16 cellular contexts compared by ENCODE assay signal in genomic region chr19:8196271-8196908, GRCh38. TPM values are rescaled to one million over a fixed set of nuclear protein-coding genes. Genes with fewer than 3 reads are reported as not detected.
DNase-seq lines count a peak whose midpoint lies in the region; ATAC-seq and TF ChIP-seq lines count a peak whose summit lies in the region.
"Had no signal": no experiment of that assay in that cellular context is flagged by ENCODE, and none has a peak within 500 bp of the region (broad histone marks: within the 10 kb centered on the region; RNA-seq: fewer than 3 reads in every experiment).

No MANE protein-coding gene starts in this region.

- H3K9me3 Mint-ChIP-seq in T-helper 1 cell treated with Interleukin-12 subunit alpha and Interleukin-12 subunit beta and Interleukin-4 antibody, amounts not matched to agents 30 μg/mL and 1 μg/mL, for 36 hours: no peaks in the 10 kb centered on the region
- H3K9me3 Mint-ChIP-seq in activated naive CD8-positive, alpha-beta T cell treated with anti-CD3 and anti-CD28 coated beads for 36 hours: no peaks in the 10 kb centered on the region

- intact Hi-C loops in spleen (cut with DNase I; ENCODE audit: low total_unique reads): no loop called here

- no peaks in the 10 kb centered on the region for H3K36me3 Mint-ChIP-seq in T-helper 1 cell treated with Interleukin-12 subunit alpha and Interleukin-12 subunit beta and Interleukin-4 antibody, amounts not matched to agents 30 μg/mL and 1 μg/mL, for 36 hours (ENCODE audit: low read depth)
- H3K36me3 Mint-ChIP-seq in activated naive CD8-positive, alpha-beta T cell treated with anti-CD3 and anti-CD28 coated beads for 36 hours: no peaks in the 10 kb centered on the region

- H3K4me3 Mint-ChIP-seq in T-helper 1 cell treated with Interleukin-12 subunit alpha and Interleukin-12 subunit beta and Interleukin-4 antibody, amounts not matched to agents 30 μg/mL and 1 μg/mL, for 36 hours: peak overlapping the region; percentile 29
- H3K4me3 Mint-ChIP-seq in activated naive CD8-positive, alpha-beta T cell treated with anti-CD3 and anti-CD28 coated beads for 36 hours: no peak overlapping the region

- DNase-seq in T-helper 1 cell (no peak), NB4 (ENCODE audit: low read depth) (peak; percentile 94), spleen (no peak), glomerular visceral epithelial cell (ENCODE audit: extremely low spot score) (no peak), NCI-H128 (lab: John Stamatoyannopoulos, UW; ENCODE audit: unreplicated experiment) (no peak)
- no peak for DNase-seq in activated naive CD8-positive, alpha-beta T cell treated with anti-CD3 and anti-CD28 coated beads for 36 hours
- DNase-seq: mesenchymal stem cell; NCI-H2029; stimulated activated CD4-positive, alpha-beta T cell treated with anti-CD3 and anti-CD28 coated beads, Interleukin-4, amount 100 ng/mL, for 1 hour had no signal

- peaks cover 38% of the 10 kb centered on the region for H3K4me1 Mint-ChIP-seq in T-helper 1 cell treated with Interleukin-12 subunit alpha and Interleukin-12 subunit beta and Interleukin-4 antibody, amounts not matched to agents 30 μg/mL and 1 μg/mL, for 36 hours (ENCODE audit: low read depth)
- peaks cover 39% of the 10 kb centered on the region for H3K4me1 Mint-ChIP-seq in activated naive CD8-positive, alpha-beta T cell treated with anti-CD3 and anti-CD28 coated beads for 36 hours

- H3K9me3 ChIP-seq in spleen: no peaks in the 10 kb centered on the region

- H3K4me3 ChIP-seq in NB4 (ENCODE audit: low read depth, low read length) (no peak overlapping the region), spleen (peak overlapping the region in 1 of 8 donors; percentile 3)

- H3K27ac Mint-ChIP-seq in T-helper 1 cell treated with Interleukin-12 subunit alpha and Interleukin-12 subunit beta and Interleukin-4 antibody, amounts not matched to agents 30 μg/mL and 1 μg/mL, for 36 hours: peak overlapping the region; percentile 64
- H3K27ac Mint-ChIP-seq in activated naive CD8-positive, alpha-beta T cell treated with anti-CD3 and anti-CD28 coated beads for 36 hours: peak overlapping the region; percentile 61

- peak overlapping the region in 6 of 8 donors; percentile 45 to 93 (median 89) for H3K27ac ChIP-seq in spleen
- H3K27ac ChIP-seq: 22Rv1 had no signal

- H3K36me3 ChIP-seq in spleen: no peaks in the 10 kb centered on the region

- 45 to 60% (median 47%) methylated on average over 10 of the region's 10 CpGs for WGBS in spleen, 5 donors

- no peak for TF ChIP-seq CTCF in NB4 (IDR thresholded peaks at IDR 0.05; ENCODE audit: low read depth, low read length)
- TF ChIP-seq CTCF in spleen (IDR thresholded peaks at IDR 0.05 in 8 of 11, conservative IDR thresholded peaks at IDR 0.05 in 3 of 11): no peak

- H3K27me3 Mint-ChIP-seq in T-helper 1 cell treated with Interleukin-12 subunit alpha and Interleukin-12 subunit beta and Interleukin-4 antibody, amounts not matched to agents 30 μg/mL and 1 μg/mL, for 36 hours (ENCODE audit: low read depth): peaks cover 6% of the 10 kb centered on the region
- H3K27me3 Mint-ChIP-seq in activated naive CD8-positive, alpha-beta T cell treated with anti-CD3 and anti-CD28 coated beads for 36 hours: no peaks in the 10 kb centered on the region

- TF ChIP-seq POLR2A in NB4 (IDR thresholded peaks at IDR 0.05; ENCODE audit: extremely low read depth, insufficient read length) (peak; percentile 20), spleen (IDR thresholded peaks at IDR 0.05) (no peak)

- H3K27me3 ChIP-seq in spleen (replicated peaks in 1 of 7): no peaks in the 10 kb centered on the region

- H3K4me1 ChIP-seq in spleen: peaks cover 34 to 61% (median 55%) of the 10 kb centered on the region in 6 donors

- no peak for ATAC-seq in HG03439 (IDR thresholded peaks at IDR 0.05; ENCODE audit: unreplicated experiment)
- ATAC-seq: esophagus mucosa had no signal

RNA-seq across cellular contexts. Expression of gene CERS4, which starts 12.8 kb away (rescaled TPM):
- total RNA-seq in activated naive CD8-positive, alpha-beta T cell treated with anti-CD3 and anti-CD28 coated beads for 36 hours: 10 to 100 TPM; 12.8 to 13.2 TPM
- 10 to 100 TPM; 27.7 to 46.3 (median 40.7) TPM for total RNA-seq in spleen
- polyA plus RNA-seq in spleen: 10 to 100 TPM; 43.2 to 49.2 (median 44.1) TPM

RNA-seq across cellular contexts. Expression of gene FBN3, which starts 47.0 kb away (rescaled TPM):
- not detected for total RNA-seq in activated naive CD8-positive, alpha-beta T cell treated with anti-CD3 and anti-CD28 coated beads for 36 hours
- not detected for total RNA-seq in spleen
- polyA plus RNA-seq in spleen: under 1 TPM in 1 of 3 donors, not detected in 2; 0.02 TPM
- total RNA-seq: cardiac septum, Daoy, pulmonary artery endothelial cell had no signal
